9 cellular contexts compared by ENCODE assay signal in the genomic region with DNA sequence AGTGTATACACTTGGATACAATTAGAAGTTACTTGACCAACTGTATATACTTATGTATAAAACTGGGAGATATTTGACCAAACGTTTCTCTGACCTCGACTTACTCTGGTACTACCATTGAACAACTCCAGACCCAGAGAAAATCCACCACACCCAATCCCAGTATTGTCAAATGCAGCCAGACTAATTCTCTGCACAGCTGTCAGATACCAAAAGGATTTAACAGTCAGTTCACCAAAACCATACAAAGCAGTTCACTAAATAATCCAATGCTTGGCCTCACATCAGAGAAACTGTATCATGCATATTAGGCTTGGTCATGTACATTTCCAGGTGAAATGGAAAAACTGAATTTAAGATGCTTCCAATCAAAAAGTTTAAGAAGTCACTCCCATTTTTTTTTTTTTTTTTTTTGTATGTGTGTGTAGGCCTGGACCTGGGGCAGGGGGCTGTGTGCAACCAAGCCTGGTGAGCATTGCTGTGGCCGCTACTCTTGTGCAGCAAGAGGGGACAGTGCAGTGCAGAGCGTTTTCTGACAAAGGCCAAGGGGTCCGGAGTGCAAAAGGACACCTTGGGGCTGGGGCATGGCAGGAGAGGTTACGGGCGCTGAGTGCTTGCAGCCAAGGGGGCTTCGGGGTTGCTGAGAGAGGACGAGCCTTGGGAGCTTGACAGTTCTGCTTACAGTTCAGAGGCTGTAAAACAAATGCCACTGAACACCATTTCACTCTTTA. TPM values are rescaled to one million over a fixed set of nuclear protein-coding genes. Genes with fewer than 3 reads are reported as not detected.
DNase-seq lines count a peak whose midpoint lies in the region; ATAC-seq and TF ChIP-seq lines count a peak whose summit lies in the region.
"Had no signal": no experiment of that assay in that cellular context is flagged by ENCODE, and none has a peak within 500 bp of the region (broad histone marks: within the 10 kb centered on the region; RNA-seq: fewer than 3 reads in every experiment).

No MANE protein-coding gene starts in this region.

- no peaks in the 10 kb centered on the region for H3K9me3 ChIP-seq in effector memory CD4-positive, alpha-beta T cell (ENCODE audit: control insufficient read depth, low read length)
- H3K9me3 ChIP-seq in neural progenitor cell (ENCODE audit: low read depth): no peaks in the 10 kb centered on the region

- H3K36me3 Mint-ChIP-seq in CD14-positive monocyte (peaks cover 2 to 16% of the 10 kb centered on the region in 2 donors), neural progenitor cell (peaks cover 7% of the 10 kb centered on the region)

- no peak for TF ChIP-seq CTCF in CD14-positive monocyte (IDR thresholded peaks at IDR 0.05)
- no peak for TF ChIP-seq CTCF in NB4 (IDR thresholded peaks at IDR 0.05; ENCODE audit: low read depth, low read length)
- TF ChIP-seq CTCF in neural progenitor cell (IDR thresholded peaks at IDR 0.05): no peak

- peaks cover 0 to 2% (median 0%) of the 10 kb centered on the region in 3 donors for H3K27me3 Mint-ChIP-seq in CD14-positive monocyte (ENCODE audit: low read depth in 3 of 3)
- H3K27me3 Mint-ChIP-seq in neural progenitor cell (ENCODE audit: insufficient read depth, low read depth): no peaks in the 10 kb centered on the region

- H3K4me2 ChIP-seq in neural progenitor cell: peak overlapping the region; percentile 91

- H3K4me3 ChIP-seq in NB4 (ENCODE audit: low read depth, low read length) (peak overlapping the region; percentile 94), neural progenitor cell (peak overlapping the region; percentile 82)
- peak overlapping the region; percentile 94 for H3K4me3 ChIP-seq in effector memory CD4-positive, alpha-beta T cell (ENCODE audit: insufficient read depth, low read depth, low read length, poor library complexity, severe bottlenecking)

- POLR2A ChIA-PET in HEK293T (lab: Yijun Ruan, JAX): interaction anchor here (1.3 kb wide), 1 partner anchor 19 kb away, joined by 3 read pairs; no protein-coding TSS in a partner anchor

- peak overlapping the region; percentile 89 to 99 for H3K4me3 Mint-ChIP-seq in CD14-positive monocyte
- peak overlapping the region; percentile 89 for H3K4me3 Mint-ChIP-seq in neural progenitor cell

- H3K36me3 ChIP-seq in effector memory CD4-positive, alpha-beta T cell (ENCODE audit: control insufficient read depth, insufficient read depth, low read length): no peaks in the 10 kb centered on the region
- H3K36me3 ChIP-seq in neural progenitor cell: no peaks in the 10 kb centered on the region

- H4K20me1 ChIP-seq in neural progenitor cell (ENCODE audit: low read depth): peaks cover 13% of the 10 kb centered on the region

- H2AFZ ChIP-seq in neural progenitor cell (replicated peaks): no peak overlapping the region

- H3K9me3 Mint-ChIP-seq in CD14-positive monocyte (peaks cover 0 to 3% (median 0%) of the 10 kb centered on the region in 7 donors), neural progenitor cell (peaks cover 2% of the 10 kb centered on the region)

- intact Hi-C loops in CD14-positive monocyte (cut with micrococcal nuclease): loop anchor here (5.0 kb wide), 2 partner anchors 137 to 313 kb away; a partner anchor contains a TSS

- peak overlapping the region; percentile 51 for H3K9ac ChIP-seq in neural progenitor cell

- ATAC-seq in GM18909 (IDR thresholded peaks at IDR 0.05; ENCODE audit: poor library complexity, unreplicated experiment): no peak
- ATAC-seq in GM18873 (IDR thresholded peaks at IDR 0.05; ENCODE audit: low FRiP score, unreplicated experiment): no peak
- ATAC-seq in HG03520 (IDR thresholded peaks at IDR 0.05; ENCODE audit: unreplicated experiment): no peak

- peaks cover 14% of the 10 kb centered on the region for H3F3A ChIP-seq in neural progenitor cell (ENCODE audit: low read depth)

- peak; percentile 43 for DNase-seq in CD14-positive monocyte (ENCODE audit: low spot score)
- peak; percentile 12 for DNase-seq in NB4 (ENCODE audit: low read depth)
- DNase-seq in effector memory CD4-positive, alpha-beta T cell: no peak
- DNase-seq in neural progenitor cell (ENCODE audit: low spot score): no peak
- DNase-seq in HEK293T (ENCODE audit: extremely low spot score): no peak
- DNase-seq: occipital lobe had no signal

- no peaks in the 10 kb centered on the region for H3K27me3 ChIP-seq in effector memory CD4-positive, alpha-beta T cell (replicated peaks; ENCODE audit: control insufficient read depth, insufficient read depth, low read length, poor library complexity, severe bottlenecking)
- no peaks in the 10 kb centered on the region for H3K27me3 ChIP-seq in neural progenitor cell

- H3K27ac Mint-ChIP-seq in CD14-positive monocyte: peak overlapping the region in 4 of 7 donors; percentile 32 to 94 (median 84)
- H3K27ac Mint-ChIP-seq in neural progenitor cell: no peak overlapping the region

- peaks cover 5% of the 10 kb centered on the region for H3K4me1 ChIP-seq in effector memory CD4-positive, alpha-beta T cell (ENCODE audit: control insufficient read depth, insufficient read depth, low read length, poor library complexity, severe bottlenecking)
- H3K4me1 ChIP-seq in neural progenitor cell: peaks cover 18% of the 10 kb centered on the region

- H3K79me2 ChIP-seq in neural progenitor cell (ENCODE audit: low read depth): peaks cover 93% of the 10 kb centered on the region

- H3K4me1 Mint-ChIP-seq in CD14-positive monocyte (peaks cover 45% of the 10 kb centered on the region), neural progenitor cell (peaks cover 25% of the 10 kb centered on the region)

- CTCF ChIA-PET in HEK293T (lab: Yijun Ruan, JAX): no interaction called here

- no peak overlapping the region for H3K27ac ChIP-seq in effector memory CD4-positive, alpha-beta T cell (ENCODE audit: insufficient read depth, low read length, poor library complexity, severe bottlenecking)
- no peak overlapping the region for H3K27ac ChIP-seq in neural progenitor cell

- no peak for TF ChIP-seq POLR2A in NB4 (IDR thresholded peaks at IDR 0.05; ENCODE audit: extremely low read depth, insufficient read length)

TF ChIP-seq in HEK293T, 16 proteins besides CTCF, POLR2A, EP300 and RAD21:
- TF ChIP-seq BHLHE40 (IDR thresholded peaks at IDR 0.05; ENCODE audit: borderline replicate concordance): no peak
- TF ChIP-seq, protein P1, sequence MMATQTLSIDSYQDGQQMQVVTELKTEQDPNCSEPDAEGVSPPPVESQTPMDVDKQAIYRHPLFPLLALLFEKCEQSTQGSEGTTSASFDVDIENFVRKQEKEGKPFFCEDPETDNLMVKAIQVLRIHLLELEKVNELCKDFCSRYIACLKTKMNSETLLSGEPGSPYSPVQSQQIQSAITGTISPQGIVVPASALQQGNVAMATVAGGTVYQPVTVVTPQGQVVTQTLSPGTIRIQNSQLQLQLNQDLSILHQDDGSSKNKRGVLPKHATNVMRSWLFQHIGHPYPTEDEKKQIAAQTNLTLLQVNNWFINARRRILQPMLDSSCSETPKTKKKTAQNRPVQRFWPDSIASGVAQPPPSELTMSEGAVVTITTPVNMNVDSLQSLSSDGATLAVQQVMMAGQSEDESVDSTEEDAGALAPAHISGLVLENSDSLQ (IDR thresholded peaks at IDR 0.05): no peak
- TF ChIP-seq ZNF384 (IDR thresholded peaks at IDR 0.05): no peak
- no peak for TF ChIP-seq ARNT (IDR thresholded peaks at IDR 0.05)
- TF ChIP-seq SP1 (IDR thresholded peaks at IDR 0.05): no peak
- TF ChIP-seq FOXK2 (IDR thresholded peaks at IDR 0.05): no peak
- TF ChIP-seq FOXM1 (IDR thresholded peaks at IDR 0.05; ENCODE audit: borderline replicate concordance): no peak
- no peak for TF ChIP-seq FOXA1 (IDR thresholded peaks at IDR 0.05)
- TF ChIP-seq ELF4 (IDR thresholded peaks at IDR 0.05): no peak
- TF ChIP-seq NFRKB (IDR thresholded peaks at IDR 0.05): no peak
- TF ChIP-seq L3MBTL2 (conservative IDR thresholded peaks at IDR 0.05): no peak
- TF ChIP-seq LEF1 (IDR thresholded peaks at IDR 0.05; ENCODE audit: borderline replicate concordance): no peak
- TF ChIP-seq SUZ12 (IDR thresholded peaks at IDR 0.05): no peak
- TF ChIP-seq HDGF (IDR thresholded peaks at IDR 0.05; ENCODE audit: borderline replicate concordance): no peak
- no peak for TF ChIP-seq TARDBP (IDR thresholded peaks at IDR 0.05)
- no peak for TF ChIP-seq CTBP1 (IDR thresholded peaks at IDR 0.05; ENCODE audit: borderline replicate concordance)

RNA-seq across cellular contexts. Expression of a gene that starts 1.4 kb away (rescaled TPM):
- 1 to 10 TPM; 4.9 to 6.3 TPM for polyA plus RNA-seq in CD14-positive monocyte
- total RNA-seq in neural progenitor cell (ENCODE audit: low replicate concordance): 39.5 and 58.5 TPM in 2 replicates

RNA-seq across cellular contexts. Expression of a gene that starts 1.8 kb away (rescaled TPM):
- under 1 TPM; 0.08 to 0.26 TPM for polyA plus RNA-seq in CD14-positive monocyte
- total RNA-seq in neural progenitor cell (ENCODE audit: low replicate concordance): 17.9 and 26.5 TPM in 2 replicates

Comparison
In these comparisons a context has a peak if more than half of its experiments do, and no peak if none do; other contexts are left out.
1. DNase-seq: peak in CD14-positive monocyte (single experiment) and NB4 (single experiment); none in effector memory CD4-positive, alpha-beta T cell (0 of 3), neural progenitor cell (single experiment) and HEK293T (single experiment).
2. Peak in every context shown above with its lines, with median percentiles within 50 percentile points of each other: H3K4me3 ChIP-seq.